Comparison of ENCODE assay signal across 10 cellular contexts in the genomic region with DNA sequence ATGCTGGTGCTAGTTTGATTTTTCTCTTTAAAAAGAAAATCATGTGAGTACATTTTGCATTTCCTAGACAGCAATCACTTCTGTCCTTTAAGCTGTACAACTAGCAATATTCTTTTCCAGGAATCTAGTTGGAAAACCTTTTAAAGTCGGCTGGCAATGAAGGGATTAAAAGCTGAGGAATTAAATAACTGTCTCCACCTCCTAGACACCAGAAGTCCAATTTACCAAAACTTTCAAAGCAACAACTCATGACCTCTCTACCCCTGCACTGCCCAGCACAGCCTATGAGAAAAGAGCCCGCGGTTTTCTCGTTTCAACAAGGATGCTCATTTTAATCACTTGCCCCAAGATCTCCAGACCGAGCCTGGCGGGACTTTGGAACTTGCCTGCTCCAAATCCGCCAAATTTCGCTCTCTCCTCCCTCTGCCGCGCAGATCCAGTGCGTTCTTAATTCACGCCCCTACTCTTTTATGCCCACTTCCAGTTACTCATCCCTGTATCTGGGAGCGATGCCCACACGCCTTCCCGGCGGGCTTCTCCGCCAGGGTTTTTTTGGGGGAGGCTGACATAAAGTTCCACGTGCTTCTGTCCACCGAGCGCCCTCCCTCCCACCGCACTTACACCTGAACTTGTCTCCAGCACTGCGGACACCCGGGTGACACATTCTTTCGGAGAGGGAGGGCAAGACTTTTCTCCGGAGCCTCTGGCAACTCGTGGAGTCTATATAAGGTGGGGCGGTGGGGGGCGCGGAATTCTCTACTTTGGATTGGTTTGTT. TPM values are rescaled to one million over a fixed set of nuclear protein-coding genes. Genes with fewer than 3 reads are reported as not detected.
A peak's percentile ranks its signal among the peaks of the same experiment; 100 is the strongest.
DNase-seq lines count a peak whose midpoint lies in the region; ATAC-seq and TF ChIP-seq lines count a peak whose summit lies in the region.
"Had no signal": no experiment of that assay in that cellular context is flagged by ENCODE, and none has a peak within 500 bp of the region (broad histone marks: within the 10 kb centered on the region; RNA-seq: fewer than 3 reads in every experiment).

No MANE protein-coding gene starts in this region.

- no peak overlapping the region for H2AFZ ChIP-seq in osteoblast (ENCODE audit: low read length)

- peak overlapping the region; percentile 88 to 90 for H3K27ac ChIP-seq in breast epithelium
- peak overlapping the region in 3 of 12 donors; percentile 88 to 95 (median 93) for H3K27ac ChIP-seq in heart left ventricle
- H3K27ac ChIP-seq in osteoblast (ENCODE audit: low read depth, low read length) = no peak overlapping the region

- peaks cover 0 to 10% of the 10 kb centered on the region in 2 donors for H3K27me3 ChIP-seq in breast epithelium
- peaks cover 0 to 34% (median 0%) of the 10 kb centered on the region in 9 donors for H3K27me3 ChIP-seq in heart left ventricle
- H3K27me3 ChIP-seq in osteoblast (ENCODE audit: insufficient read depth, low read length) = peaks cover 33% of the 10 kb centered on the region

- CTCF ChIA-PET in MCF 10A (lab: Yijun Ruan, JAX) = no interaction called here

- DNase-seq in breast epithelium (ENCODE audit: low spot score in 2 of 2) = peak; percentile 35 to 49
- no peak for DNase-seq in MCF 10A (ENCODE audit: unreplicated experiment)
- DNase-seq in heart left ventricle = peak; percentile 18 to 60 (median 36)
- DNase-seq in osteoblast (ENCODE audit: insufficient read length, low spot score, missing footprints) = peak; percentile 79
- no peak for DNase-seq in cortex of kidney (lab: John Stamatoyannopoulos, UW)
- no peak for DNase-seq in activated naive CD4-positive, alpha-beta T cell treated with anti-CD3 and anti-CD28 coated beads, Interleukin-2, amount 50 U/mL, for 16 hours
- no peak for DNase-seq in NCI-H187 treated with DMSO at 0.1 percent for 48 hours (lab: John Stamatoyannopoulos, UW)
- DNase-seq: HCEC 1CT had no signal

- H3K36me3 Mint-ChIP-seq in MCF 10A (ENCODE audit: insufficient read depth, unreplicated experiment) = no peaks in the 10 kb centered on the region

- H3K27me3 Mint-ChIP-seq in MCF 10A (ENCODE audit: insufficient read depth, unreplicated experiment) = peaks cover 87% of the 10 kb centered on the region

- H3K27ac Mint-ChIP-seq in MCF 10A (ENCODE audit: low read depth, unreplicated experiment) = no peak overlapping the region

- BruUV-seq in MCF 10A (replicated peaks; lab: Mats Ljungman, UMichigan) = no TSS peak

- no peaks in the 10 kb centered on the region for H3K4me1 ChIP-seq in breast epithelium
- H3K4me1 ChIP-seq in heart left ventricle = peaks cover 0 to 22% (median 4%) of the 10 kb centered on the region in 12 donors
- no peaks in the 10 kb centered on the region for H3K4me1 ChIP-seq in osteoblast (ENCODE audit: insufficient read depth, low read length)

- 30 to 41% (median 36%) methylated on average over 29 of the region's 29 CpGs for WGBS in heart left ventricle, 4 donors

- ATAC-seq in heart left ventricle (peak in 3 of 4 donors; percentile 6 to 28 (median 9)), GM21528 (IDR thresholded peaks at IDR 0.05; ENCODE audit: low FRiP score, unreplicated experiment) (no peak)

- no peaks in the 10 kb centered on the region for H4K20me1 ChIP-seq in osteoblast (ENCODE audit: insufficient read depth, low read length)

- no peaks in the 10 kb centered on the region for H3K4me1 Mint-ChIP-seq in MCF 10A (ENCODE audit: insufficient read depth, unreplicated experiment)

- TF ChIP-seq POLR2A in breast epithelium (IDR thresholded peaks at IDR 0.05) = no peak
- TF ChIP-seq POLR2A in heart left ventricle (IDR thresholded peaks at IDR 0.05) = no peak

- no peak for TF ChIP-seq CTCF in breast epithelium (IDR thresholded peaks at IDR 0.05)
- no peak for TF ChIP-seq CTCF in MCF 10A (IDR thresholded peaks at IDR 0.05; ENCODE audit: unreplicated experiment)
- TF ChIP-seq CTCF in heart left ventricle (IDR thresholded peaks at IDR 0.05) = no peak
- TF ChIP-seq CTCF in osteoblast (IDR thresholded peaks at IDR 0.05; ENCODE audit: extremely low read depth, low read depth, low read length) = no peak

- H3K9me3 ChIP-seq in breast epithelium (no peaks in the 10 kb centered on the region), heart left ventricle (no peaks in the 10 kb centered on the region), osteoblast (ENCODE audit: low read depth, low read length) (no peaks in the 10 kb centered on the region)

- H3K4me3 Mint-ChIP-seq in MCF 10A (ENCODE audit: unreplicated experiment) = no peak overlapping the region

- H3K36me3 ChIP-seq in breast epithelium (no peaks in the 10 kb centered on the region), heart left ventricle (peaks cover 0 to 20% (median 5%) of the 10 kb centered on the region in 9 donors), osteoblast (ENCODE audit: insufficient read depth, low read length) (no peaks in the 10 kb centered on the region)

- no peaks in the 10 kb centered on the region for H3K9me3 Mint-ChIP-seq in MCF 10A (ENCODE audit: unreplicated experiment)

- POLR2A ChIA-PET in MCF 10A (lab: Yijun Ruan, JAX) = no interaction called here

- H3K79me2 ChIP-seq in osteoblast (ENCODE audit: insufficient read depth, low read length) = no peaks in the 10 kb centered on the region

- H3K4me3 ChIP-seq in breast epithelium (peak overlapping the region; percentile 54 to 80 (median 76)), heart left ventricle (peak overlapping the region in 11 of 12 donors; percentile 64 to 97 (median 87)), osteoblast (ENCODE audit: insufficient read depth, low read length) (no peak overlapping the region)

- intact Hi-C loops in breast epithelium (cut with DNase I; ENCODE audit: low total_unique reads) = no loop called here
- intact Hi-C loops in MCF 10A (cut with micrococcal nuclease) = no loop called here
- intact Hi-C loops in heart left ventricle (cut with DNase I) = loop anchor here (5.0 to 10.0 kb wide), 12 partner anchors 99 to 331 kb away; no protein-coding TSS in a partner anchor

- H3K4me2 ChIP-seq in osteoblast (ENCODE audit: insufficient read depth, low read length) = no peak overlapping the region

RNA-seq across cellular contexts. Expression of gene MPPED2, which starts 2.5 kb away (rescaled TPM):
- total RNA-seq in breast epithelium (10 to 100 TPM in 1 of 3 donors, 1 to 10 TPM in 2; 8.5 to 22.7 (median 9.8) TPM), MCF 10A (2022) (not detected in 2 replicates), heart left ventricle (10 to 100 TPM in 2 of 9 donors, 1 to 10 TPM in 7; 4.6 to 14.3 (median 9.7) TPM), osteoblast (1.2 and 2.2 TPM in 2 replicates)
- 1 to 10 TPM; 2.7 to 3.7 TPM for polyA plus RNA-seq in heart left ventricle
- total RNA-seq: HT-29 had no signal

Comparison
In these comparisons a context has a peak if more than half of its experiments do, and no peak if none do; other contexts are left out.
1. DNase-seq: peak in breast epithelium (2 of 2), heart left ventricle (5 of 5) and osteoblast (single experiment); none in MCF 10A (single experiment), cortex of kidney (single experiment), activated naive CD4-positive, alpha-beta T cell treated with anti-CD3 and anti-CD28 coated beads, Interleukin-2, amount 50 U/mL, for 16 hours (single experiment) and NCI-H187 treated with DMSO at 0.1 percent for 48 hours (single experiment).
2. intact Hi-C loops: an anchor here in heart left ventricle (5.0 to 10.0 kb wide); none called in breast epithelium and MCF 10A.